ENCODE assay signal across 8 cellular contexts in genomic region chr7:56079450-56080185, GRCh38. TPM values are rescaled to one million over a fixed set of nuclear protein-coding genes. Genes with fewer than 3 reads are reported as not detected.
DNase-seq lines count a peak whose midpoint lies in the region; ATAC-seq and TF ChIP-seq lines count a peak whose summit lies in the region.

No MANE protein-coding gene starts in this region.

- CTCF ChIA-PET in BJ (lab: Yijun Ruan, JAX): interaction anchor here (0.5 to 2.8 kb wide), 15 partner anchors 8 to 1014 kb away, joined by 3 to 24 read pairs (median 4); partner anchors contain the start of genes CCT6A, PHKG1, PSPH and SUMF2
- CTCF ChIA-PET in activated CD8-positive, alpha-beta memory T cell treated with anti-CD3 and anti-CD28 coated beads, Interleukin-2, amount 10 ng/mL, durations not matched to agents 7 days and 5 days (lab: Charles Lee): interaction anchor here (1.0 kb wide), 1 partner anchor 78 kb away, joined by 4 read pairs; no protein-coding TSS in a partner anchor

- POLR2A ChIA-PET in BJ (lab: Charles Lee): interaction anchor here (0.9 kb wide), 1 partner anchor 27 kb away, joined by 3 read pairs; the partner anchor contains the start of gene CHCHD2

- no peak overlapping the region for H3K4me3 Mint-ChIP-seq in activated CD8-positive, alpha-beta memory T cell treated with anti-CD3 and anti-CD28 coated beads, Interleukin-2, amount 10 ng/mL, durations not matched to agents 7 days and 5 days

- peaks cover 16 to 32% of the 10 kb centered on the region in 2 donors for H3K4me1 ChIP-seq in muscle layer of duodenum (ENCODE audit: control insufficient read depth in 1 of 2, insufficient read depth in 2 of 2, low read length in 2 of 2)

- H3K4me3 ChIP-seq in BJ (ENCODE audit: low read depth, low read length) (no peak overlapping the region), dorsolateral prefrontal cortex (peak overlapping the region in 13 of 59 donors; percentile 6 to 35 (median 21)), muscle layer of duodenum (ENCODE audit: low read depth in 1 of 2, low read length in 2 of 2) (peak overlapping the region in 1 of 2 donors; percentile 2)

- ATAC-seq in HG02759 (IDR thresholded peaks at IDR 0.05; ENCODE audit: unreplicated experiment): no peak
- no peak for ATAC-seq in activated CD8-positive, alpha-beta memory T cell treated with anti-CD3 and anti-CD28 coated beads, Interleukin-2, amount 10 ng/mL, durations not matched to agents 7 days and 5 days
- ATAC-seq in HG03097 (IDR thresholded peaks at IDR 0.05; ENCODE audit: low FRiP score, unreplicated experiment): no peak

- peaks cover 14% of the 10 kb centered on the region for H3K36me3 ChIP-seq in BJ (ENCODE audit: control insufficient read depth, insufficient read depth, low read length)
- peaks cover 5 to 20% of the 10 kb centered on the region in 2 donors for H3K36me3 ChIP-seq in muscle layer of duodenum (ENCODE audit: control insufficient read depth in 1 of 2, insufficient read depth in 2 of 2, low read length in 2 of 2)

- peak overlapping the region; percentile 37 to 94 (median 87) for H3K27ac ChIP-seq in dorsolateral prefrontal cortex
- peak overlapping the region; percentile 69 for H3K27ac ChIP-seq in muscle layer of duodenum (ENCODE audit: low read length)

- DNase-seq in BJ (ENCODE audit: low read depth) (peak; percentile 47), NCI-H446 treated with DMSO at 0.1 percent for 48 hours (lab: John Stamatoyannopoulos, UW) (peak; percentile 58), dorsolateral prefrontal cortex (peak; percentile 75 to 88 (median 82)), NCI-H187 treated with DMSO at 0.1 percent for 48 hours (lab: John Stamatoyannopoulos, UW) (no peak)
- no peak for DNase-seq in activated CD8-positive, alpha-beta memory T cell treated with anti-CD3 and anti-CD28 coated beads, Interleukin-2, amount 10 ng/mL, durations not matched to agents 7 days and 5 days

- intact Hi-C loops in dorsolateral prefrontal cortex (cut with DNase I): loop anchor here (5.0 to 10.0 kb wide), 4 partner anchors 77 to 715 kb away; partner anchors contain the start of genes LANCL2 (in 1 of the 2) and ZNF713 (in 1 of the 2)

- H3K27ac Mint-ChIP-seq in activated CD8-positive, alpha-beta memory T cell treated with anti-CD3 and anti-CD28 coated beads, Interleukin-2, amount 10 ng/mL, durations not matched to agents 7 days and 5 days: no peak overlapping the region

- H3K9me3 ChIP-seq in muscle layer of duodenum (ENCODE audit: control insufficient read depth in 1 of 2, low read length in 2 of 2): no peaks in the 10 kb centered on the region

- TF ChIP-seq CTCF in BJ (IDR thresholded peaks at IDR 0.05; ENCODE audit: insufficient read depth, low read depth, low read length) (peak; percentile 96), dorsolateral prefrontal cortex (IDR thresholded peaks at IDR 0.05 in 54 of 56, conservative IDR thresholded peaks at IDR 0.05 in 2 of 56; ENCODE audit: low read depth in 1 of 56, partially characterized antibody in 56 of 56) (peak; percentile 25 to 86 (median 74))

- no peaks in the 10 kb centered on the region for H3K4me1 Mint-ChIP-seq in activated CD8-positive, alpha-beta memory T cell treated with anti-CD3 and anti-CD28 coated beads, Interleukin-2, amount 10 ng/mL, durations not matched to agents 7 days and 5 days

- H3K27me3 ChIP-seq in BJ (ENCODE audit: control insufficient read depth, insufficient read depth, low read length): no peaks in the 10 kb centered on the region
- H3K27me3 ChIP-seq in dorsolateral prefrontal cortex: no peaks in the 10 kb centered on the region
- H3K27me3 ChIP-seq in muscle layer of duodenum (ENCODE audit: low read depth, low read length): no peaks in the 10 kb centered on the region

- H3K27me3 Mint-ChIP-seq in activated CD8-positive, alpha-beta memory T cell treated with anti-CD3 and anti-CD28 coated beads, Interleukin-2, amount 10 ng/mL, durations not matched to agents 7 days and 5 days: no peaks in the 10 kb centered on the region

- no peaks in the 10 kb centered on the region for H3K9me3 Mint-ChIP-seq in activated CD8-positive, alpha-beta memory T cell treated with anti-CD3 and anti-CD28 coated beads, Interleukin-2, amount 10 ng/mL, durations not matched to agents 7 days and 5 days (ENCODE audit: low read depth)

- peaks cover 5% of the 10 kb centered on the region for H3K36me3 Mint-ChIP-seq in activated CD8-positive, alpha-beta memory T cell treated with anti-CD3 and anti-CD28 coated beads, Interleukin-2, amount 10 ng/mL, durations not matched to agents 7 days and 5 days

RNA-seq across cellular contexts. Expression of gene PHKG1, which starts 13.1 kb away (rescaled TPM):
- polyA plus RNA-seq in BJ (2011; rRNA removed): 0.16 and 0.39 TPM in 2 replicates
- polyA minus RNA-seq in BJ (2011; rRNA and poly(A)+ RNA removed): 0.19 and 0.62 TPM in 2 replicates
- 10 to 100 TPM in 100 of 120 experiments, 1 to 10 TPM in 20; 6.1 to 40.7 (median 15.2) TPM for total RNA-seq in dorsolateral prefrontal cortex
- total RNA-seq in activated CD8-positive, alpha-beta memory T cell treated with anti-CD3 and anti-CD28 coated beads, Interleukin-2, amount 10 ng/mL, durations not matched to agents 7 days and 5 days: 1 to 10 TPM; 1.8 to 2.5 TPM

RNA-seq across cellular contexts. Expression of gene SUMF2, which starts 15.5 kb away (rescaled TPM):
- polyA plus RNA-seq in BJ (2011; rRNA removed): 136 and 153 TPM in 2 replicates
- 82.3 and 113 TPM in 2 replicates for polyA minus RNA-seq in BJ (2011; rRNA and poly(A)+ RNA removed)
- total RNA-seq in dorsolateral prefrontal cortex: 100 to 1,000 TPM in 4 of 120 experiments, 10 to 100 TPM in 116; 41.7 to 111 (median 75.6) TPM
- 100 to 1,000 TPM; 115 to 145 TPM for total RNA-seq in activated CD8-positive, alpha-beta memory T cell treated with anti-CD3 and anti-CD28 coated beads, Interleukin-2, amount 10 ng/mL, durations not matched to agents 7 days and 5 days

RNA-seq across cellular contexts. Expression of gene CHCHD2, which starts 26.7 kb away (rescaled TPM):
- polyA plus RNA-seq in BJ (2011; rRNA removed): 299 and 342 TPM in 2 replicates
- 51.3 and 86.2 TPM in 2 replicates for polyA minus RNA-seq in BJ (2011; rRNA and poly(A)+ RNA removed)
- total RNA-seq in dorsolateral prefrontal cortex: 100 to 1,000 TPM; 175 to 432 (median 281) TPM
- 100 to 1,000 TPM; 454 to 534 TPM for total RNA-seq in activated CD8-positive, alpha-beta memory T cell treated with anti-CD3 and anti-CD28 coated beads, Interleukin-2, amount 10 ng/mL, durations not matched to agents 7 days and 5 days

RNA-seq across cellular contexts. Expression of gene CCT6A, which starts 28.1 kb away (rescaled TPM):
- polyA plus RNA-seq in BJ (2011; rRNA removed): 110 and 159 TPM in 2 replicates
- 68.9 and 69.3 TPM in 2 replicates for polyA minus RNA-seq in BJ (2011; rRNA and poly(A)+ RNA removed)
- 100 to 1,000 TPM in 2 of 120 experiments, 10 to 100 TPM in 118; 38.3 to 105 (median 76.0) TPM for total RNA-seq in dorsolateral prefrontal cortex
- 100 to 1,000 TPM; 120 to 181 TPM for total RNA-seq in activated CD8-positive, alpha-beta memory T cell treated with anti-CD3 and anti-CD28 coated beads, Interleukin-2, amount 10 ng/mL, durations not matched to agents 7 days and 5 days

RNA-seq across cellular contexts. Expression of gene PSPH, which starts 28.4 kb away (rescaled TPM):
- polyA plus RNA-seq in BJ (2011; rRNA removed): 62.0 and 76.2 TPM in 2 replicates
- polyA minus RNA-seq in BJ (2011; rRNA and poly(A)+ RNA removed): 22.8 and 47.1 TPM in 2 replicates
- total RNA-seq in dorsolateral prefrontal cortex: 10 to 100 TPM; 11.1 to 44.3 (median 20.0) TPM
- 10 to 100 TPM; 12.4 to 22.2 TPM for total RNA-seq in activated CD8-positive, alpha-beta memory T cell treated with anti-CD3 and anti-CD28 coated beads, Interleukin-2, amount 10 ng/mL, durations not matched to agents 7 days and 5 days

Comparison
In these comparisons a context has a peak if more than half of its experiments do, and no peak if none do; other contexts are left out.
1. DNase-seq: peak in BJ (single experiment), NCI-H446 treated with DMSO at 0.1 percent for 48 hours (single experiment) and dorsolateral prefrontal cortex (10 of 10); none in activated CD8-positive, alpha-beta memory T cell treated with anti-CD3 and anti-CD28 coated beads, Interleukin-2, amount 10 ng/mL, durations not matched to agents 7 days and 5 days (single experiment) and NCI-H187 treated with DMSO at 0.1 percent for 48 hours (single experiment).